In genomic region chr12:121839106-121839992, GRCh38 we compare ENCODE assay signal across 8 cellular contexts. TPM values are rescaled to one million over a fixed set of nuclear protein-coding genes. Genes with fewer than 3 reads are reported as not detected.
DNase-seq lines count a peak whose midpoint lies in the region; ATAC-seq and TF ChIP-seq lines count a peak whose summit lies in the region.

No MANE protein-coding gene starts in this region.

- ATAC-seq in stimulated activated naive CD8-positive, alpha-beta T cell treated with anti-CD3 and anti-CD28 coated beads, Interleukin-15, amount 100 ng/mL, for 72 hours, result peak; percentile 96

- no peaks in the 10 kb centered on the region for H3K4me1 ChIP-seq in GM23248 (ENCODE audit: insufficient read depth)

- H3K4me1 Mint-ChIP-seq in stimulated activated naive CD8-positive, alpha-beta T cell treated with anti-CD3 and anti-CD28 coated beads, Interleukin-15, amount 100 ng/mL, for 72 hours, result peaks cover 18% of the 10 kb centered on the region

- no peaks in the 10 kb centered on the region for H4K20me1 ChIP-seq in GM23248 (ENCODE audit: insufficient read depth)
- H4K20me1 ChIP-seq in neural cell (ENCODE audit: insufficient read depth), result no peaks in the 10 kb centered on the region

- CTCF ChIA-PET in RWPE1 (lab: Yijun Ruan, JAX), result interaction anchor here (0.7 to 0.9 kb wide), 5 partner anchors 28 to 1117 kb away, joined by 3 to 7 read pairs (median 4); no protein-coding TSS in a partner anchor

- H3K9ac ChIP-seq in GM23248 (peak overlapping the region; percentile 60), neural cell (ENCODE audit: low read length) (no peak overlapping the region)

- H3K9me3 Mint-ChIP-seq in stimulated activated naive CD8-positive, alpha-beta T cell treated with anti-CD3 and anti-CD28 coated beads, Interleukin-15, amount 100 ng/mL, for 72 hours, result no peaks in the 10 kb centered on the region

- H3K4me3 Mint-ChIP-seq in stimulated activated naive CD8-positive, alpha-beta T cell treated with anti-CD3 and anti-CD28 coated beads, Interleukin-15, amount 100 ng/mL, for 72 hours, result peak overlapping the region; percentile 97 to 99

- peak; percentile 26; the same call in 1 of the 2 replicates for TF ChIP-seq CTCF in RWPE1 (conservative IDR thresholded peaks at IDR 0.05; ENCODE audit: low read depth)
- TF ChIP-seq CTCF in neural cell (IDR thresholded peaks at IDR 0.05; ENCODE audit: poor library complexity, severe bottlenecking), result peak; percentile 42

- no peaks in the 10 kb centered on the region for H3K79me2 ChIP-seq in GM23248 (ENCODE audit: insufficient read depth)
- H3K79me2 ChIP-seq in neural cell (replicated peaks; ENCODE audit: insufficient read depth, low read length), result no peaks in the 10 kb centered on the region

- in situ Hi-C loops in GM23248 (cut with MboI), result no loop called here

- POLR2A ChIA-PET in RWPE1 (lab: Yijun Ruan, JAX; ENCODE audit: low non-redundant PET), result interaction anchor here (0.6 kb wide), 1 partner anchor 144 kb away, joined by 8 read pairs; no protein-coding TSS in a partner anchor

- DNase-seq in Daoy (ENCODE audit: low read depth) (peak; percentile 99), GM23248 (peak; percentile 98), Kasumi-1 (lab: John Stamatoyannopoulos, UW) (peak; percentile 96 to 97), RWPE1 (ENCODE audit: low spot score) (peak; percentile 99), fibroblast of the conjunctiva (ENCODE audit: low read depth) (peak; percentile 97)
- DNase-seq in activated effector memory CD4-positive, alpha-beta T cell treated with Interleukin-2 at 50 U/mL for 16 hours, result peak; percentile 99
- peak; percentile 99 to 100 for DNase-seq in stimulated activated naive CD8-positive, alpha-beta T cell treated with anti-CD3 and anti-CD28 coated beads, Interleukin-15, amount 100 ng/mL, for 72 hours

- TF ChIP-seq EP300 in neural cell (conservative IDR thresholded peaks at IDR 0.05; ENCODE audit: poor library complexity, severe bottlenecking), result no peak

- peak overlapping the region; percentile 93 for H2AFZ ChIP-seq in GM23248
- H2AFZ ChIP-seq in neural cell (ENCODE audit: low read depth, low read length), result peak overlapping the region; percentile 40

- peak overlapping the region; percentile 79 for H3K4me2 ChIP-seq in GM23248 (ENCODE audit: unreplicated experiment)
- H3K4me2 ChIP-seq in neural cell (ENCODE audit: low read length), result peak overlapping the region; percentile 35

- H3K27me3 ChIP-seq in GM23248 (replicated peaks; ENCODE audit: insufficient read depth) (no peaks in the 10 kb centered on the region), neural cell (ENCODE audit: insufficient read depth, low read depth, low read length) (no peaks in the 10 kb centered on the region)

- no peaks in the 10 kb centered on the region for H3K36me3 ChIP-seq in GM23248 (ENCODE audit: low read depth)
- no peaks in the 10 kb centered on the region for H3K36me3 ChIP-seq in neural cell (ENCODE audit: insufficient read depth, low read length)

- 11 to 12% methylated on average over 52 to 53 of the region's 53 CpGs for WGBS in GM23248 (ENCODE audit: low coverage in 1 of 2, low lambda C conversion rate in 2 of 2, missing lambda C conversion rate in 2 of 2), 2 experiments

- H3K27ac ChIP-seq in GM23248, result no peak overlapping the region
- peak overlapping the region; percentile 77 for H3K27ac ChIP-seq in RWPE1
- H3K27ac ChIP-seq in neural cell (ENCODE audit: low read length), result no peak overlapping the region

- H3K27me3 Mint-ChIP-seq in stimulated activated naive CD8-positive, alpha-beta T cell treated with anti-CD3 and anti-CD28 coated beads, Interleukin-15, amount 100 ng/mL, for 72 hours, result no peaks in the 10 kb centered on the region

- peak overlapping the region; percentile 90 to 97 for H3K27ac Mint-ChIP-seq in stimulated activated naive CD8-positive, alpha-beta T cell treated with anti-CD3 and anti-CD28 coated beads, Interleukin-15, amount 100 ng/mL, for 72 hours

- H3F3A ChIP-seq in GM23248 (ENCODE audit: insufficient read depth), result no peaks in the 10 kb centered on the region; the same call in 1 of the 2 replicates
- no peaks in the 10 kb centered on the region for H3F3A ChIP-seq in neural cell (ENCODE audit: insufficient read depth, low read length, poor library complexity, severe bottlenecking)

- TF ChIP-seq RAD21 in neural cell (conservative IDR thresholded peaks at IDR 0.05), result no peak

- H3K4me3 ChIP-seq in GM23248 (peak overlapping the region; percentile 79), neural cell (ENCODE audit: low read length) (peak overlapping the region; percentile 62)

- H3K9me3 ChIP-seq in GM23248 (ENCODE audit: low read depth), result no peaks in the 10 kb centered on the region
- H3K9me3 ChIP-seq in neural cell (ENCODE audit: low read length), result no peaks in the 10 kb centered on the region

- no peaks in the 10 kb centered on the region for H3K9me2 ChIP-seq in GM23248 (ENCODE audit: insufficient read depth)
- H3K9me2 ChIP-seq in neural cell (ENCODE audit: insufficient read depth, low read length), result no peaks in the 10 kb centered on the region

TF ChIP-seq in neural cell, 6 proteins besides CTCF, POLR2A, EP300 and RAD21:
- TF ChIP-seq TAF1 (IDR thresholded peaks at IDR 0.05; ENCODE audit: low read depth) (no peak), MXI1 (conservative IDR thresholded peaks at IDR 0.05; ENCODE audit: poor library complexity, severe bottlenecking) (peak; percentile 20)

RNA-seq across cellular contexts. Expression of gene HPD, which starts 19.3 kb away (rescaled TPM):
- total RNA-seq in Daoy (2014; rRNA removed; shearing (Covaris generic)), result not detected in 2 replicates
- total RNA-seq in GM23248 (2014; rRNA removed; shearing (Covaris generic)), result not detected in 2 replicates
- polyA plus RNA-seq in GM23248 (2016; fragmentation: Nextera tagmentation; extraction: Ambion mirVana) (not detected in 2 replicates), neural cell (not detected in 2 replicates)
- not detected in 2 replicates for polyA minus RNA-seq in neural cell

RNA-seq across cellular contexts. Expression of gene SETD1B, which starts 35.5 kb away (rescaled TPM):
- total RNA-seq in Daoy (2014; rRNA removed; shearing (Covaris generic)), result 2.3 and 2.6 TPM in 2 replicates
- total RNA-seq in GM23248 (2014; rRNA removed; shearing (Covaris generic)), result 2.0 and 2.7 TPM in 2 replicates
- polyA plus RNA-seq in GM23248 (2016; fragmentation: Nextera tagmentation; extraction: Ambion mirVana) (1.7 and 2.0 TPM in 2 replicates), neural cell (2.6 and 3.2 TPM in 2 replicates)
- polyA minus RNA-seq in neural cell, result 5.4 and 8.1 TPM in 2 replicates

RNA-seq across cellular contexts. Expression of gene RHOF, which starts 45.9 kb away (rescaled TPM):
- 16.1 and 19.1 TPM in 2 replicates for total RNA-seq in Daoy (2014; rRNA removed; shearing (Covaris generic))
- 6.7 and 8.2 TPM in 2 replicates for total RNA-seq in GM23248 (2014; rRNA removed; shearing (Covaris generic))
- polyA plus RNA-seq in GM23248 (2016; fragmentation: Nextera tagmentation; extraction: Ambion mirVana) (1.5 and 2.4 TPM in 2 replicates), neural cell (9.4 and 14.7 TPM in 2 replicates)
- polyA minus RNA-seq in neural cell, result 29.0 and 31.6 TPM in 2 replicates

RNA-seq across cellular contexts. Expression of gene PSMD9, which starts 49.2 kb away (rescaled TPM):
- total RNA-seq in Daoy (2014; rRNA removed; shearing (Covaris generic)), result 61.6 and 70.8 TPM in 2 replicates
- 93.7 and 134 TPM in 2 replicates for total RNA-seq in GM23248 (2014; rRNA removed; shearing (Covaris generic))
- 129 and 141 TPM in 2 replicates for polyA plus RNA-seq in GM23248 (2016; fragmentation: Nextera tagmentation; extraction: Ambion mirVana)
- 74.9 and 79.3 TPM in 2 replicates for polyA plus RNA-seq in neural cell
- 20.2 and 31.8 TPM in 2 replicates for polyA minus RNA-seq in neural cell
